17 cellular contexts compared by ENCODE assay signal in genomic region chr4:14059006-14059405, GRCh38.
"Had no signal": no experiment of that assay in that cellular context is flagged by ENCODE, and none has a peak within 500 bp of the region (broad histone marks: within the 10 kb centered on the region; RNA-seq: fewer than 3 reads in every experiment).

No MANE protein-coding gene starts in this region.

- H3K4me3 ChIP-seq: gastrocnemius medialis, heart left ventricle, left lung, mucosa of descending colon, skin epidermis, transverse colon, vagina had no signal

- H3K9me3 ChIP-seq: gastrocnemius medialis, heart left ventricle, left lung, mucosa of descending colon, transverse colon, vagina had no signal

- H3K4me1 Mint-ChIP-seq: activated CD4-positive, alpha-beta T cell treated with anti-CD3 and anti-CD28 coated beads, Interleukin-2, amount 10 ng/mL, durations not matched to agents 7 days and 5 days; naive thymus-derived CD4-positive, alpha-beta T cell had no signal

- H3K4me1 ChIP-seq: gastrocnemius medialis, heart left ventricle, left lung, transverse colon, vagina had no signal

- H3K36me3 Mint-ChIP-seq: activated naive CD8-positive, alpha-beta T cell; naive thymus-derived CD4-positive, alpha-beta T cell had no signal

- H3K36me3 ChIP-seq: gastrocnemius medialis, heart left ventricle, left lung, transverse colon, vagina had no signal

- DNase-seq: activated CD4-positive, alpha-beta T cell treated with anti-CD3 and anti-CD28 coated beads, Interleukin-2, amount 10 ng/mL, durations not matched to agents 7 days and 5 days; activated gamma-delta T cell treated with Interleukin-2 at 50 U/mL for 16 hours; gastrocnemius medialis; heart left ventricle; left lung; mucosa of descending colon; naive thymus-derived CD4-positive, alpha-beta T cell; retina; stimulated activated CD4-positive, alpha-beta T cell treated with anti-CD3 and anti-CD28 coated beads, Interleukin-15, amount 100 ng/mL, for 24 hours; stimulated activated CD4-positive, alpha-beta T cell treated with anti-CD3 and anti-CD28 coated beads, Interleukin-4, amount 100 ng/mL, for 1 hour; stimulated activated naive CD4-positive, alpha-beta T cell; substantia nigra; transverse colon had no signal

- H3K27me3 Mint-ChIP-seq: activated CD4-positive, alpha-beta T cell treated with anti-CD3 and anti-CD28 coated beads, Interleukin-2, amount 10 ng/mL, durations not matched to agents 7 days and 5 days had no signal

- H3K27ac Mint-ChIP-seq: activated CD4-positive, alpha-beta T cell treated with anti-CD3 and anti-CD28 coated beads, Interleukin-2, amount 10 ng/mL, durations not matched to agents 7 days and 5 days; activated naive CD8-positive, alpha-beta T cell; naive thymus-derived CD4-positive, alpha-beta T cell; T-helper 2 cell treated with Interferon-gamma antibody and Interleukin-4, amounts not matched to agents 5 μg/mL and 100 μg/mL, for 36 hours had no signal

- H3K4me3 Mint-ChIP-seq: activated CD4-positive, alpha-beta T cell treated with anti-CD3 and anti-CD28 coated beads, Interleukin-2, amount 10 ng/mL, durations not matched to agents 7 days and 5 days; activated naive CD8-positive, alpha-beta T cell; naive thymus-derived CD4-positive, alpha-beta T cell; T-helper 2 cell treated with Interferon-gamma antibody and Interleukin-4, amounts not matched to agents 5 μg/mL and 100 μg/mL, for 36 hours had no signal

- H3K27me3 ChIP-seq: gastrocnemius medialis, heart left ventricle, left lung, transverse colon, vagina had no signal
